Comparison of ENCODE assay signal across 32 cellular contexts in genomic region chr7:87483131-87483530, GRCh38. TPM values are rescaled to one million over a fixed set of nuclear protein-coding genes. Genes with fewer than 3 reads are reported as not detected.
"Had no signal": no experiment of that assay in that cellular context is flagged by ENCODE, and none has a peak within 500 bp of the region (broad histone marks: within the 10 kb centered on the region; RNA-seq: fewer than 3 reads in every experiment).

No MANE protein-coding gene starts in this region.

- H3K36me3 ChIP-seq: brain microvascular endothelial cell, gastrocnemius medialis, heart right ventricle had no signal

- H3K36me3 Mint-ChIP-seq: activated naive CD4-positive, alpha-beta T cell treated with anti-CD3 and anti-CD28 coated beads, Interleukin-2, amount 10 ng/mL, durations not matched to agents 7 days and 5 days; activated naive CD4-positive, alpha-beta T cell treated with anti-CD3 and anti-CD28 coated beads, Interleukin-2, amount 50 U/mL, for 72 hours; activated naive CD8-positive, alpha-beta T cell treated with anti-CD3 and anti-CD28 coated beads, Interleukin-2, amount 10 ng/mL, durations not matched to agents 7 days and 5 days had no signal

- FAIRE-seq: astrocyte, bronchial epithelial cell had no signal

- H3K4me1 ChIP-seq: foreskin keratinocyte, gastrocnemius medialis, heart right ventricle had no signal

- H3K27ac Mint-ChIP-seq: activated CD4-positive, alpha-beta memory T cell treated with anti-CD3 and anti-CD28 coated beads, Interleukin-2, amount 10 ng/mL, durations not matched to agents 7 days and 5 days; activated CD4-positive, alpha-beta T cell treated with anti-CD3 and anti-CD28 coated beads, Interleukin-2, amount 10 ng/mL, durations not matched to agents 7 days and 5 days; activated naive CD4-positive, alpha-beta T cell treated with anti-CD3 and anti-CD28 coated beads, Interleukin-2, amount 10 ng/mL, durations not matched to agents 7 days and 5 days; activated naive CD4-positive, alpha-beta T cell treated with anti-CD3 and anti-CD28 coated beads, Interleukin-2, amount 50 U/mL, for 72 hours; activated naive CD8-positive, alpha-beta T cell treated with anti-CD3 and anti-CD28 coated beads, Interleukin-2, amount 10 ng/mL, durations not matched to agents 7 days and 5 days; activated T-cell treated with anti-CD3 and anti-CD28 coated beads, Interleukin-2, amount 50 U/mL, for 24 hours; activated T-cell treated with anti-CD3 and anti-CD28 coated beads, Interleukin-2, amount 50 U/mL, for 72 hours; dendritic cell treated with granulocyte-macrophage colony-stimulating factor and Interleukin-4, amounts not matched to agents 40 ng/mL and 50 ng/mL, for 4 days; endodermal cell had no signal

- H3K27ac ChIP-seq: brain microvascular endothelial cell, coronary artery, dorsolateral prefrontal cortex, foreskin keratinocyte, gastrocnemius medialis, heart right ventricle had no signal

- H3K4me3 ChIP-seq: coronary artery, dorsolateral prefrontal cortex, gastrocnemius medialis, heart right ventricle had no signal

- H3K4me3 Mint-ChIP-seq: activated CD4-positive, alpha-beta memory T cell treated with anti-CD3 and anti-CD28 coated beads, Interleukin-2, amount 10 ng/mL, durations not matched to agents 7 days and 5 days; activated CD4-positive, alpha-beta T cell treated with anti-CD3 and anti-CD28 coated beads, Interleukin-2, amount 10 ng/mL, durations not matched to agents 7 days and 5 days; activated naive CD4-positive, alpha-beta T cell treated with anti-CD3 and anti-CD28 coated beads, Interleukin-2, amount 10 ng/mL, durations not matched to agents 7 days and 5 days; activated naive CD8-positive, alpha-beta T cell treated with anti-CD3 and anti-CD28 coated beads, Interleukin-2, amount 10 ng/mL, durations not matched to agents 7 days and 5 days; activated T-cell treated with anti-CD3 and anti-CD28 coated beads, Interleukin-2, amount 50 U/mL, for 24 hours; activated T-cell treated with anti-CD3 and anti-CD28 coated beads, Interleukin-2, amount 50 U/mL, for 72 hours; central memory CD8-positive, alpha-beta T cell; dendritic cell treated with granulocyte-macrophage colony-stimulating factor and Interleukin-4, amounts not matched to agents 40 ng/mL and 50 ng/mL, for 4 days; endodermal cell had no signal

- H3K4me1 Mint-ChIP-seq: activated CD4-positive, alpha-beta memory T cell treated with anti-CD3 and anti-CD28 coated beads, Interleukin-2, amount 10 ng/mL, durations not matched to agents 7 days and 5 days; activated CD4-positive, alpha-beta T cell treated with anti-CD3 and anti-CD28 coated beads, Interleukin-2, amount 10 ng/mL, durations not matched to agents 7 days and 5 days; activated naive CD4-positive, alpha-beta T cell treated with anti-CD3 and anti-CD28 coated beads, Interleukin-2, amount 10 ng/mL, durations not matched to agents 7 days and 5 days; activated naive CD8-positive, alpha-beta T cell treated with anti-CD3 and anti-CD28 coated beads, Interleukin-2, amount 10 ng/mL, durations not matched to agents 7 days and 5 days; central memory CD8-positive, alpha-beta T cell had no signal

- ATAC-seq: activated naive CD4-positive, alpha-beta T cell treated with anti-CD3 and anti-CD28 coated beads, Interleukin-2, amount 50 U/mL, for 72 hours; activated T-cell treated with anti-CD3 and anti-CD28 coated beads, Interleukin-2, amount 50 U/mL, for 72 hours; esophagus mucosa; foreskin keratinocyte; gastrocnemius medialis; heart right ventricle had no signal

- H3K9me3 ChIP-seq: gastrocnemius medialis, heart right ventricle had no signal

- H3K9me3 Mint-ChIP-seq: activated CD4-positive, alpha-beta memory T cell treated with anti-CD3 and anti-CD28 coated beads, Interleukin-2, amount 10 ng/mL, durations not matched to agents 7 days and 5 days; activated CD4-positive, alpha-beta T cell treated with anti-CD3 and anti-CD28 coated beads, Interleukin-2, amount 10 ng/mL, durations not matched to agents 7 days and 5 days; activated naive CD4-positive, alpha-beta T cell treated with anti-CD3 and anti-CD28 coated beads, Interleukin-2, amount 10 ng/mL, durations not matched to agents 7 days and 5 days; activated naive CD4-positive, alpha-beta T cell treated with anti-CD3 and anti-CD28 coated beads, Interleukin-2, amount 50 U/mL, for 72 hours; activated naive CD8-positive, alpha-beta T cell treated with anti-CD3 and anti-CD28 coated beads, Interleukin-2, amount 10 ng/mL, durations not matched to agents 7 days and 5 days; activated T-cell treated with anti-CD3 and anti-CD28 coated beads, Interleukin-2, amount 50 U/mL, for 24 hours; central memory CD8-positive, alpha-beta T cell; dendritic cell treated with granulocyte-macrophage colony-stimulating factor and Interleukin-4, amounts not matched to agents 40 ng/mL and 50 ng/mL, for 4 days; endodermal cell had no signal

- DNase-seq: activated CD4-positive, alpha-beta memory T cell treated with anti-CD3 and anti-CD28 coated beads, Interleukin-2, amount 10 ng/mL, durations not matched to agents 7 days and 5 days; activated CD4-positive, alpha-beta T cell treated with anti-CD3 and anti-CD28 coated beads for 1 hour; activated CD4-positive, alpha-beta T cell treated with anti-CD3 and anti-CD28 coated beads for 4 hours; activated CD4-positive, alpha-beta T cell treated with anti-CD3 and anti-CD28 coated beads, Interleukin-2, amount 10 ng/mL, durations not matched to agents 7 days and 5 days; activated CD4-positive, alpha-beta T cell treated with anti-CD3 and anti-CD28 coated beads, Interleukin-2, amount 50 U/mL, for 4 hours; activated CD8-positive, alpha-beta memory T cell treated with anti-CD3 and anti-CD28 coated beads, Interleukin-2, amount 50 U/mL, for 48 hours; activated gamma-delta T cell; activated naive CD4-positive, alpha-beta T cell; activated naive CD4-positive, alpha-beta T cell treated with anti-CD3 and anti-CD28 coated beads, Interleukin-2, amount 10 ng/mL, durations not matched to agents 7 days and 5 days; activated naive CD8-positive, alpha-beta T cell treated with anti-CD3 and anti-CD28 coated beads, Interleukin-2, amount 10 ng/mL, durations not matched to agents 7 days and 5 days; activated T-cell treated with anti-CD3 and anti-CD28 coated beads for 4 hours; activated T-cell treated with anti-CD3 and anti-CD28 coated beads, Interleukin-2, amount 50 U/mL, for 24 hours; activated T-cell treated with anti-CD3 and anti-CD28 coated beads, Interleukin-2, amount 50 U/mL, for 72 hours; amniotic stem cell; anterior cingulate cortex; brain microvascular endothelial cell; dorsolateral prefrontal cortex; effector memory CD4-positive, alpha-beta T cell; endodermal cell; foreskin keratinocyte; gastrocnemius medialis; glutamatergic neuron; heart right ventricle; T-helper 2 cell had no signal

- H3K27me3 ChIP-seq: brain microvascular endothelial cell, gastrocnemius medialis, heart right ventricle had no signal

RNA-seq across cellular contexts. Expression of gene ABCB4, which starts 7.7 kb away (rescaled TPM):
- total RNA-seq: activated CD4-positive, alpha-beta memory T cell treated with anti-CD3 and anti-CD28 coated beads, Interleukin-2, amount 10 ng/mL, durations not matched to agents 7 days and 5 days; activated CD4-positive, alpha-beta T cell treated with anti-CD3 and anti-CD28 coated beads, Interleukin-2, amount 10 ng/mL, durations not matched to agents 7 days and 5 days; activated naive CD4-positive, alpha-beta T cell treated with anti-CD3 and anti-CD28 coated beads, Interleukin-2, amount 50 U/mL, for 72 hours; bronchial epithelial cell; foreskin keratinocyte; T-helper 1 cell treated with Interleukin-12 subunit alpha and Interleukin-12 subunit beta and Interleukin-4 antibody, amounts not matched to agents 30 ng/mL and 1 ng/mL, for 36 hours had no signal
